8 cellular contexts compared by ENCODE assay signal in the genomic region with DNA sequence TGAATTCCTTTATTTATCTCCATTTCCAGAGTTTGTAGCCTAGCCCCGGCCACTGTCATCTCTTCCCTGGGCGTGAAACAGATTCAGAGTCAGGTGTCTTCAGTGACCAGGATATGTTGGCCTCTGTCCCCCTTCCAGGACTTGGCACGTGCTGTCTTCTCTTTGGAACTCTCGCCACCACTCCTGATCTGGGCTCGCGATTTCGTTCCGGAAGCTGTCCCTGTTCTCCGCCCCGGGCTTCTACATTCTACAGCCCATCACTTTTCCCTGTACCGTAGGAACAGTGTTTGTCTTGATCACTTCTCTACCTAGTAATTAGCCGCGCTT. TPM values are rescaled to one million over a fixed set of nuclear protein-coding genes. Genes with fewer than 3 reads are reported as not detected.
DNase-seq lines count a peak whose midpoint lies in the region; ATAC-seq and TF ChIP-seq lines count a peak whose summit lies in the region.

No MANE protein-coding gene starts in this region.

- no peaks in the 10 kb centered on the region for H3K27me3 Mint-ChIP-seq in activated CD4-positive, alpha-beta T cell treated with anti-CD3 and anti-CD28 coated beads for 36 hours
- peaks cover 6% of the 10 kb centered on the region for H3K27me3 Mint-ChIP-seq in brain

- CTCF ChIA-PET in activated CD4-positive, alpha-beta T cell treated with anti-CD3 and anti-CD28 coated beads for 36 hours (lab: Charles Lee) = interaction anchor here (0.8 to 5.8 kb wide), 3 partner anchors 80 to 135 kb away, joined by 3 to 78 read pairs (median 6); partner anchors contain the start of genes ACSS2 and GGT7

- no peaks in the 10 kb centered on the region for H3K9me3 Mint-ChIP-seq in activated CD4-positive, alpha-beta T cell treated with anti-CD3 and anti-CD28 coated beads for 36 hours (ENCODE audit: low read depth)
- peaks cover 0 to 4% (median 0%) of the 10 kb centered on the region in 5 experiments for H3K9me3 Mint-ChIP-seq in brain

- H3K36me3 Mint-ChIP-seq in activated CD4-positive, alpha-beta T cell treated with anti-CD3 and anti-CD28 coated beads for 36 hours (ENCODE audit: low read depth) = peaks cover 14% of the 10 kb centered on the region
- H3K36me3 Mint-ChIP-seq in brain = peaks cover 5% of the 10 kb centered on the region

- intact Hi-C loops in activated CD4-positive, alpha-beta T cell treated with anti-CD3 and anti-CD28 coated beads for 36 hours (cut with DNase I, micrococcal nuclease) = loop anchor here (1.0 to 5.0 kb wide), 14 partner anchors 64 to 963 kb away; partner anchors contain the start of genes ACSS2 (in 2 of the 2), EDEM2 (in 2 of the 2), AHCY (in 1 of the 2) and DYNLRB1 (in 1 of the 2)
- intact Hi-C loops in testis (cut with DNase I; ENCODE audit: low total_unique reads) = loop anchor here (5.0 kb wide), 1 partner anchor 83 kb away; the partner anchor contains the start of gene GGT7

- H3K4me1 Mint-ChIP-seq in activated CD4-positive, alpha-beta T cell treated with anti-CD3 and anti-CD28 coated beads for 36 hours = peaks cover 16% of the 10 kb centered on the region
- H3K4me1 Mint-ChIP-seq in brain = peaks cover 58% of the 10 kb centered on the region

- H3K36me3 ChIP-seq in testis (ENCODE audit: low read depth, missing control alignments) = no peaks in the 10 kb centered on the region

- no peaks in the 10 kb centered on the region for H3K9me3 ChIP-seq in testis

- peak overlapping the region; percentile 94 for H3K27ac Mint-ChIP-seq in activated CD4-positive, alpha-beta T cell treated with anti-CD3 and anti-CD28 coated beads for 36 hours
- peak overlapping the region; percentile 98 to 99 (median 99) for H3K27ac Mint-ChIP-seq in brain

- H3K27ac ChIP-seq in layer of hippocampus (ENCODE audit: low read depth, low read length) (peak overlapping the region; percentile 94), testis (peak overlapping the region; percentile 87 to 88)

- POLR2A ChIA-PET in activated CD4-positive, alpha-beta T cell treated with anti-CD3 and anti-CD28 coated beads for 36 hours (lab: Charles Lee) = interaction anchor here (1.5 kb wide), 1 partner anchor 82 kb away, joined by 3 read pairs; the partner anchor contains the start of gene GGT7

- H3K27me3 ChIP-seq in layer of hippocampus (ENCODE audit: control insufficient read depth, insufficient read depth, low read length) (no peaks in the 10 kb centered on the region), testis (no peaks in the 10 kb centered on the region)

- H3K4me3 Mint-ChIP-seq in activated CD4-positive, alpha-beta T cell treated with anti-CD3 and anti-CD28 coated beads for 36 hours = peak overlapping the region; percentile 98
- H3K4me3 Mint-ChIP-seq in brain = peak overlapping the region; percentile 95 to 97 (median 97)

- TF ChIP-seq POLR2A in testis (IDR thresholded peaks at IDR 0.05) = no peak

- peak; percentile 11 for ATAC-seq in activated CD4-positive, alpha-beta T cell treated with anti-CD3 and anti-CD28 coated beads for 36 hours
- ATAC-seq in GM19467 (IDR thresholded peaks at IDR 0.05; ENCODE audit: unreplicated experiment) = no peak

- peak; percentile 22 for DNase-seq in activated CD4-positive, alpha-beta T cell treated with anti-CD3 and anti-CD28 coated beads for 36 hours
- no peak for DNase-seq in activated CD4-positive, alpha-beta T cell treated with anti-CD3 and anti-CD28 coated beads for 48 hours
- peak; percentile 63 for DNase-seq in NCI-H1105 treated with DMSO at 0.1 percent for 48 hours (lab: John Stamatoyannopoulos, UW)
- peak; percentile 48 for DNase-seq in testis
- no peak for DNase-seq in hippocampal formation (lab: John Stamatoyannopoulos, UW)

- H3K4me3 ChIP-seq in testis = peak overlapping the region; percentile 66 to 77

- WGBS in testis, 2 donors = 4 to 5% methylated on average over 13 of the region's 13 CpGs

- H3K4me1 ChIP-seq in testis = peaks cover 5% of the 10 kb centered on the region

- no peak for TF ChIP-seq CTCF in brain (conservative IDR thresholded peaks at IDR 0.05)
- no peak for TF ChIP-seq CTCF in testis (IDR thresholded peaks at IDR 0.05)

RNA-seq across cellular contexts. Expression of gene GSS, which starts 0.7 kb away (rescaled TPM):
- total RNA-seq in activated CD4-positive, alpha-beta T cell treated with anti-CD3 and anti-CD28 coated beads for 36 hours = 10 to 100 TPM; 58.7 to 59.5 TPM
- 107 TPM for polyA plus RNA-seq in brain (ENCODE audit: insufficient read depth, low read depth, low replicate concordance)
- total RNA-seq in testis = 10 to 100 TPM; 79.3 to 87.9 TPM
- 52.8 TPM for polyA plus RNA-seq in testis (ENCODE audit: insufficient read depth, low read depth, low replicate concordance)

RNA-seq across cellular contexts. Expression of gene MYH7B, which starts 0.8 kb away (rescaled TPM):
- under 1 TPM; 0.23 to 0.40 TPM for total RNA-seq in activated CD4-positive, alpha-beta T cell treated with anti-CD3 and anti-CD28 coated beads for 36 hours
- polyA plus RNA-seq in brain (ENCODE audit: insufficient read depth, low read depth, low replicate concordance) (6.3 TPM), testis (ENCODE audit: insufficient read depth, low read depth, low replicate concordance) (24.3 TPM)
- total RNA-seq in testis = 10 to 100 TPM; 21.8 to 30.2 TPM

Comparison
In these comparisons a context has a peak if more than half of its experiments do, and no peak if none do; other contexts are left out.
1. DNase-seq: peak in activated CD4-positive, alpha-beta T cell treated with anti-CD3 and anti-CD28 coated beads for 36 hours (single experiment), NCI-H1105 treated with DMSO at 0.1 percent for 48 hours (single experiment) and testis (single experiment); none in activated CD4-positive, alpha-beta T cell treated with anti-CD3 and anti-CD28 coated beads for 48 hours (single experiment) and hippocampal formation (0 of 2).
2. RNA of gene MYH7B, which starts 0.8 kb away (total RNA-seq): 21.8 to 30.2 TPM in testis; 0.23 to 0.40 TPM in activated CD4-positive, alpha-beta T cell treated with anti-CD3 and anti-CD28 coated beads for 36 hours; every median in the first group is over 10 times any median in the second.